ENCODE assay signal across 11 cellular contexts in genomic region chrY:20740609-20741008, GRCh38. TPM values are rescaled to one million over a fixed set of nuclear protein-coding genes. Genes with fewer than 3 reads are reported as not detected.
DNase-seq lines count a peak whose midpoint lies in the region; ATAC-seq and TF ChIP-seq lines count a peak whose summit lies in the region.
"Had no signal": no experiment of that assay in that cellular context is flagged by ENCODE, and none has a peak within 500 bp of the region (broad histone marks: within the 10 kb centered on the region; RNA-seq: fewer than 3 reads in every experiment).

No MANE protein-coding gene starts in this region.

- H3K23ac ChIP-seq in mesendoderm (ENCODE audit: low read length): no peak overlapping the region

- H3K4me3 Mint-ChIP-seq in activated CD4-positive, alpha-beta memory T cell treated with anti-CD3 and anti-CD28 coated beads for 36 hours: no peak overlapping the region

- no peak for TF ChIP-seq POLR2A in lower leg skin (IDR thresholded peaks at IDR 0.05)

- H3K4me3 ChIP-seq in mesendoderm (ENCODE audit: low read length) (no peak overlapping the region), lower leg skin (ENCODE audit: low read depth, poor library complexity, severe bottlenecking) (no peak overlapping the region)
- H3K4me3 ChIP-seq: stomach had no signal

- no peak overlapping the region for H2BK15ac ChIP-seq in mesendoderm (replicated peaks; ENCODE audit: low read depth)

- H3K9me3 Mint-ChIP-seq in activated CD4-positive, alpha-beta memory T cell treated with anti-CD3 and anti-CD28 coated beads for 36 hours: no peaks in the 10 kb centered on the region

- H3K36me3 ChIP-seq in mesendoderm (ENCODE audit: control insufficient read depth, insufficient read depth, low read length): no peaks in the 10 kb centered on the region
- H3K36me3 ChIP-seq: stomach had no signal

- POLR2A ChIA-PET in activated CD4-positive, alpha-beta memory T cell treated with anti-CD3 and anti-CD28 coated beads for 36 hours (lab: Charles Lee): no interaction called here

- no peak overlapping the region for H3K4ac ChIP-seq in mesendoderm (ENCODE audit: low read depth, low read length)

- H3K4me1 Mint-ChIP-seq in activated CD4-positive, alpha-beta memory T cell treated with anti-CD3 and anti-CD28 coated beads for 36 hours (ENCODE audit: low read depth): peaks cover 11% of the 10 kb centered on the region

- H4K5ac ChIP-seq in mesendoderm (ENCODE audit: low read length): no peak overlapping the region

- H2BK120ac ChIP-seq in mesendoderm (ENCODE audit: low read depth, low read length): no peak overlapping the region

- WGBS in mesendoderm (ENCODE audit: extremely low coverage, insufficient coverage, low lambda C conversion rate): no CpG with 5 or more reads among the region's 4 CpGs
- WGBS in lower leg skin, 2 donors: 65% methylated on average over 4 of the region's 4 CpGs; no CpG with 5 or more reads in 1 of the 2 donors

- H3K36me3 Mint-ChIP-seq in activated CD4-positive, alpha-beta memory T cell treated with anti-CD3 and anti-CD28 coated beads for 36 hours: no peaks in the 10 kb centered on the region

- peak; percentile 55 for ATAC-seq in HG02610 (IDR thresholded peaks at IDR 0.05; ENCODE audit: unreplicated experiment)
- ATAC-seq in SK-N-SH treated with all-trans-retinoic acid at 6 μM for 48 hours: no peak

- no peaks in the 10 kb centered on the region for H3K79me1 ChIP-seq in mesendoderm (ENCODE audit: low read length)

- CTCF ChIA-PET in activated CD4-positive, alpha-beta memory T cell treated with anti-CD3 and anti-CD28 coated beads for 36 hours (lab: Charles Lee): interaction anchor here (0.9 kb wide), 1 partner anchor 20 kb away, joined by 3 read pairs; no protein-coding TSS in a partner anchor

- H3K18ac ChIP-seq in mesendoderm (ENCODE audit: low read length): no peak overlapping the region

- H4K8ac ChIP-seq in mesendoderm (ENCODE audit: low read depth, low read length): no peak overlapping the region

- DNase-seq in GM10266 (ENCODE audit: extremely low spot score) (peak; percentile 13), mesendoderm (peak; percentile 0), lower leg skin (ENCODE audit: low spot score in 2 of 2) (no peak)
- DNase-seq in activated CD4-positive, alpha-beta memory T cell treated with anti-CD3 and anti-CD28 coated beads for 36 hours: peak; percentile 41
- DNase-seq in activated CD4-positive, CD25-positive, alpha-beta regulatory T cell treated with anti-CD3 and anti-CD28 coated beads, Interleukin-2, amount 50 U/mL, for 72 hours: no peak
- DNase-seq: NCI-H1436, stomach had no signal

- intact Hi-C loops in activated CD4-positive, alpha-beta memory T cell treated with anti-CD3 and anti-CD28 coated beads for 36 hours (cut with micrococcal nuclease): loop anchor here (1.0 to 10.0 kb wide), 5 partner anchors 164 to 1236 kb away; no protein-coding TSS in a partner anchor
- intact Hi-C loops in lower leg skin (cut with DNase I; ENCODE audit: low total_unique reads): no loop called here

- no peak overlapping the region for H3K9ac ChIP-seq in mesendoderm (ENCODE audit: low read length)

- no peak overlapping the region for H3K27ac ChIP-seq in mesendoderm (ENCODE audit: low read depth, low read length)
- H3K27ac ChIP-seq: stomach had no signal

- H3K4me2 ChIP-seq in mesendoderm (ENCODE audit: low read length): no peak overlapping the region

- H3K4me1 ChIP-seq in mesendoderm (ENCODE audit: control insufficient read depth, low read depth, low read length): no peaks in the 10 kb centered on the region
- H3K4me1 ChIP-seq: stomach had no signal

- TF ChIP-seq CTCF in GM10266 (IDR thresholded peaks at IDR 0.05; ENCODE audit: control insufficient read depth, insufficient read depth, low read depth, missing control alignments) (peak; percentile 46), lower leg skin (IDR thresholded peaks at IDR 0.05) (no peak)

- no peaks in the 10 kb centered on the region for H3K79me2 ChIP-seq in mesendoderm (ENCODE audit: control insufficient read depth, insufficient read depth, low read length)

- no peaks in the 10 kb centered on the region for H3K27me3 ChIP-seq in mesendoderm (ENCODE audit: insufficient read depth, low read length, poor library complexity)
- H3K27me3 ChIP-seq: stomach had no signal

- H3K56ac ChIP-seq in mesendoderm (ENCODE audit: low read length): no peak overlapping the region

- no peak overlapping the region for H2AK5ac ChIP-seq in mesendoderm (ENCODE audit: low read length)

- H3K27me3 Mint-ChIP-seq in activated CD4-positive, alpha-beta memory T cell treated with anti-CD3 and anti-CD28 coated beads for 36 hours: no peaks in the 10 kb centered on the region

- H3K27ac Mint-ChIP-seq in activated CD4-positive, alpha-beta memory T cell treated with anti-CD3 and anti-CD28 coated beads for 36 hours: no peak overlapping the region

- H2BK5ac ChIP-seq in mesendoderm (ENCODE audit: low read length): no peak overlapping the region

TF ChIP-seq in SK-N-SH treated with all-trans-retinoic acid at 6 μM for 48 hours, 23 proteins besides CTCF, POLR2A, EP300 and RAD21 (continues in another document):
- TF ChIP-seq, protein P1, sequence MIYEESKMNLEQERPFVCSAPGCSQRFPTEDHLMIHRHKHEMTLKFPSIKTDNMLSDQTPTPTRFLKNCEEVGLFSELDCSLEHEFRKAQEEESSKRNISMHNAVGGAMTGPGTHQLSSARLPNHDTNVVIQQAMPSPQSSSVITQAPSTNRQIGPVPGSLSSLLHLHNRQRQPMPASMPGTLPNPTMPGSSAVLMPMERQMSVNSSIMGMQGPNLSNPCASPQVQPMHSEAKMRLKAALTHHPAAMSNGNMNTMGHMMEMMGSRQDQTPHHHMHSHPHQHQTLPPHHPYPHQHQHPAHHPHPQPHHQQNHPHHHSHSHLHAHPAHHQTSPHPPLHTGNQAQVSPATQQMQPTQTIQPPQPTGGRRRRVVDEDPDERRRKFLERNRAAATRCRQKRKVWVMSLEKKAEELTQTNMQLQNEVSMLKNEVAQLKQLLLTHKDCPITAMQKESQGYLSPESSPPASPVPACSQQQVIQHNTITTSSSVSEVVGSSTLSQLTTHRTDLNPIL (CRISPR knock-in tag; IDR thresholded peaks at IDR 0.05; ENCODE audit: low read depth): no peak
- TF ChIP-seq ZNF565 (CRISPR knock-in tag; conservative IDR thresholded peaks at IDR 0.05; ENCODE audit: low read depth) (no peak), OSR1 (CRISPR knock-in tag; IDR thresholded peaks at IDR 0.05) (no peak), BACH2 (CRISPR knock-in tag; IDR thresholded peaks at IDR 0.05; ENCODE audit: borderline replicate concordance) (no peak), ARNTL (CRISPR knock-in tag; IDR thresholded peaks at IDR 0.05; ENCODE audit: borderline replicate concordance, low read depth) (no peak), ZNF70 (CRISPR knock-in tag; IDR thresholded peaks at IDR 0.05) (no peak), SNAI2 (CRISPR knock-in tag; IDR thresholded peaks at IDR 0.05) (no peak), ZFP3 (CRISPR knock-in tag; IDR thresholded peaks at IDR 0.05) (no peak), RARB (CRISPR knock-in tag; IDR thresholded peaks at IDR 0.05) (no peak), PPARA (CRISPR knock-in tag; IDR thresholded peaks at IDR 0.05; ENCODE audit: borderline replicate concordance) (no peak), GLIS3 (CRISPR knock-in tag; IDR thresholded peaks at IDR 0.05) (no peak), ISL1 (CRISPR knock-in tag; IDR thresholded peaks at IDR 0.05) (no peak), ZNF8 (CRISPR knock-in tag; IDR thresholded peaks at IDR 0.05) (no peak), ZFP30 (CRISPR knock-in tag; IDR thresholded peaks at IDR 0.05) (no peak)
- TF ChIP-seq, protein P2, sequence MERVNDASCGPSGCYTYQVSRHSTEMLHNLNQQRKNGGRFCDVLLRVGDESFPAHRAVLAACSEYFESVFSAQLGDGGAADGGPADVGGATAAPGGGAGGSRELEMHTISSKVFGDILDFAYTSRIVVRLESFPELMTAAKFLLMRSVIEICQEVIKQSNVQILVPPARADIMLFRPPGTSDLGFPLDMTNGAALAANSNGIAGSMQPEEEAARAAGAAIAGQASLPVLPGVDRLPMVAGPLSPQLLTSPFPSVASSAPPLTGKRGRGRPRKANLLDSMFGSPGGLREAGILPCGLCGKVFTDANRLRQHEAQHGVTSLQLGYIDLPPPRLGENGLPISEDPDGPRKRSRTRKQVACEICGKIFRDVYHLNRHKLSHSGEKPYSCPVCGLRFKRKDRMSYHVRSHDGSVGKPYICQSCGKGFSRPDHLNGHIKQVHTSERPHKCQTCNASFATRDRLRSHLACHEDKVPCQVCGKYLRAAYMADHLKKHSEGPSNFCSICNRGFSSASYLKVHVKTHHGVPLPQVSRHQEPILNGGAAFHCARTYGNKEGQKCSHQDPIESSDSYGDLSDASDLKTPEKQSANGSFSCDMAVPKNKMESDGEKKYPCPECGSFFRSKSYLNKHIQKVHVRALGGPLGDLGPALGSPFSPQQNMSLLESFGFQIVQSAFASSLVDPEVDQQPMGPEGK (CRISPR knock-in tag; IDR thresholded peaks at IDR 0.05; ENCODE audit: borderline replicate concordance): no peak
- TF ChIP-seq, protein P3, sequence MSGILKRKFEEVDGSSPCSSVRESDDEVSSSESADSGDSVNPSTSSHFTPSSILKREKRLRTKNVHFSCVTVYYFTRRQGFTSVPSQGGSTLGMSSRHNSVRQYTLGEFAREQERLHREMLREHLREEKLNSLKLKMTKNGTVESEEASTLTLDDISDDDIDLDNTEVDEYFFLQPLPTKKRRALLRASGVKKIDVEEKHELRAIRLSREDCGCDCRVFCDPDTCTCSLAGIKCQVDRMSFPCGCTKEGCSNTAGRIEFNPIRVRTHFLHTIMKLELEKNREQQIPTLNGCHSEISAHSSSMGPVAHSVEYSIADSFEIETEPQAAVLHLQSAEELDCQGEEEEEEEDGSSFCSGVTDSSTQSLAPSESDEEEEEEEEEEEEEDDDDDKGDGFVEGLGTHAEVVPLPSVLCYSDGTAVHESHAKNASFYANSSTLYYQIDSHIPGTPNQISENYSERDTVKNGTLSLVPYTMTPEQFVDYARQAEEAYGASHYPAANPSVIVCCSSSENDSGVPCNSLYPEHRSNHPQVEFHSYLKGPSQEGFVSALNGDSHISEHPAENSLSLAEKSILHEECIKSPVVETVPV (CRISPR knock-in tag; IDR thresholded peaks at IDR 0.05): no peak

RNA-seq across cellular contexts. Expression of gene RPS4Y2, which starts 15.3 kb away (rescaled TPM):
- not detected for total RNA-seq in activated CD4-positive, alpha-beta memory T cell treated with anti-CD3 and anti-CD28 coated beads for 36 hours
- not detected for polyA plus RNA-seq in mesendoderm (2013, experiment 1 of 2)
- polyA plus RNA-seq in mesendoderm (2013, experiment 2 of 2): not detected
- not detected for total RNA-seq in lower leg skin
- total RNA-seq: stomach had no signal
- polyA plus RNA-seq: adipose tissue, neural cell, stomach had no signal

Comparison
In these comparisons a context has a peak if more than half of its experiments do, and no peak if none do; other contexts are left out.
1. DNase-seq: peak in GM10266 (single experiment), activated CD4-positive, alpha-beta memory T cell treated with anti-CD3 and anti-CD28 coated beads for 36 hours (single experiment) and mesendoderm (single experiment); none in lower leg skin (0 of 2) and activated CD4-positive, CD25-positive, alpha-beta regulatory T cell treated with anti-CD3 and anti-CD28 coated beads, Interleukin-2, amount 50 U/mL, for 72 hours (single experiment).